ENCODE assay signal across 33 cellular contexts in the genomic region with DNA sequence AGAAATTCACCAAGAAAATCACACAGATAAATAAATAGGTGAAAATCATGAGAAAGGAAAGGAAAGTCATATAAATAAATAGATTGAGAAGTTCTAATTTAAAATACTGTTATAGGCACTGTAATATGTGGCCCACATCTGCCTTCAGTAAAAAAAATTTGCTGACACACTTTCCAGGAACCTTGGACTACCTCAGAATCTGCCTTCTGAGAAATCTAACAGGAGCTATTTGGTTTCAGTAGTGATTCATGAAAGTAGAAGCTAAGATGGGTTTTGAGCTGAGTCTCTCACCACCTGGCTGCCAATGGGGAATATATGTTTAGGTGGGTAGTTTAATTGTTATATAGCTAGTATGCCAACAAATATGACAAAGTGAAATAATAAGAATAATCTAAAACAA.
"Had no signal": no experiment of that assay in that cellular context is flagged by ENCODE, and none has a peak within 500 bp of the region (broad histone marks: within the 10 kb centered on the region; RNA-seq: fewer than 3 reads in every experiment).

No MANE protein-coding gene starts in this region.

- H3K27me3 Mint-ChIP-seq: activated B cell treated with CpG ODN at 0.5 μM for 24 hours; activated CD4-positive, alpha-beta memory T cell treated with anti-CD3 and anti-CD28 coated beads, Interleukin-2, amount 10 ng/mL, durations not matched to agents 7 days and 5 days; activated CD4-positive, alpha-beta T cell treated with anti-CD3 and anti-CD28 coated beads, Interleukin-2, amount 10 ng/mL, durations not matched to agents 7 days and 5 days; activated CD8-positive, alpha-beta memory T cell treated with anti-CD3 and anti-CD28 coated beads, Interleukin-2, amount 10 ng/mL, durations not matched to agents 7 days and 5 days; activated naive CD4-positive, alpha-beta T cell treated with anti-CD3 and anti-CD28 coated beads, Interleukin-2, amount 10 ng/mL, durations not matched to agents 7 days and 5 days; activated naive CD8-positive, alpha-beta T cell; activated naive CD8-positive, alpha-beta T cell treated with anti-CD3 and anti-CD28 coated beads, Interleukin-2, amount 10 ng/mL, durations not matched to agents 7 days and 5 days; activated naive CD8-positive, alpha-beta T cell treated with anti-CD3 and anti-CD28 coated beads, Interleukin-2, amount 50 U/mL, for 24 hours; activated T-cell treated with anti-CD3 and anti-CD28 coated beads, Interleukin-2, amount 50 U/mL, for 24 hours; brain had no signal

- DNase-seq: activated B cell treated with CpG ODN at 0.5 μM for 24 hours; activated CD4-positive, alpha-beta memory T cell treated with anti-CD3 and anti-CD28 coated beads, Interleukin-2, amount 10 ng/mL, durations not matched to agents 7 days and 5 days; activated CD4-positive, alpha-beta T cell treated with anti-CD3 and anti-CD28 coated beads for 48 hours; activated CD4-positive, alpha-beta T cell treated with anti-CD3 and anti-CD28 coated beads, Interleukin-2, amount 10 ng/mL, durations not matched to agents 7 days and 5 days; activated CD4-positive, alpha-beta T cell treated with anti-CD3 and anti-CD28 coated beads, Interleukin-2, amount 50 U/mL, for 48 hours; activated CD4-positive, CD25-positive, alpha-beta regulatory T cell treated with anti-CD3 and anti-CD28 coated beads, Interleukin-2, amount 50 U/mL, for 72 hours; activated CD8-positive, alpha-beta memory T cell treated with anti-CD3 and anti-CD28 coated beads for 24 hours; activated CD8-positive, alpha-beta memory T cell treated with anti-CD3 and anti-CD28 coated beads, Interleukin-2, amount 10 ng/mL, durations not matched to agents 7 days and 5 days; activated CD8-positive, alpha-beta memory T cell treated with anti-CD3 and anti-CD28 coated beads, Interleukin-2, amount 50 U/mL, for 48 hours; activated CD8-positive, alpha-beta T cell treated with anti-CD3 and anti-CD28 coated beads, Interleukin-2, amount 10 ng/mL, durations not matched to agents 7 days and 5 days; activated effector memory CD4-positive, alpha-beta T cell treated with Interleukin-2 at 50 U/mL for 16 hours; activated gamma-delta T cell; activated naive CD4-positive, alpha-beta T cell treated with anti-CD3 and anti-CD28 coated beads, Interleukin-2, amount 10 ng/mL, durations not matched to agents 7 days and 5 days; activated naive CD4-positive, alpha-beta T cell treated with Interleukin-2 at 50 U/mL for 16 hours; activated naive CD8-positive, alpha-beta T cell treated with anti-CD3 and anti-CD28 coated beads, Interleukin-2, amount 10 ng/mL, durations not matched to agents 7 days and 5 days; activated naive CD8-positive, alpha-beta T cell treated with anti-CD3 and anti-CD28 coated beads, Interleukin-2, amount 50 U/mL, for 24 hours; activated T-cell treated with anti-CD3 and anti-CD28 coated beads, Interleukin-2, amount 50 U/mL, for 24 hours; activated T-cell treated with anti-CD3 and anti-CD28 coated beads, Interleukin-2, amount 50 U/mL, for 48 hours; amygdala; anterior cingulate cortex; central memory CD4-positive, alpha-beta T cell; T-helper 1 cell; T-helper 2 cell; T-helper 9 cell had no signal

- H3K36me3 Mint-ChIP-seq: activated CD8-positive, alpha-beta memory T cell treated with anti-CD3 and anti-CD28 coated beads, Interleukin-2, amount 10 ng/mL, durations not matched to agents 7 days and 5 days; activated naive CD4-positive, alpha-beta T cell treated with anti-CD3 and anti-CD28 coated beads, Interleukin-2, amount 10 ng/mL, durations not matched to agents 7 days and 5 days; activated naive CD4-positive, alpha-beta T cell treated with anti-CD3 and anti-CD28 coated beads, Interleukin-2, amount 50 U/mL, for 24 hours; activated naive CD8-positive, alpha-beta T cell; activated naive CD8-positive, alpha-beta T cell treated with anti-CD3 and anti-CD28 coated beads, Interleukin-2, amount 10 ng/mL, durations not matched to agents 7 days and 5 days; brain had no signal

- H3K4me3 Mint-ChIP-seq: activated B cell treated with CpG ODN at 0.5 μM for 24 hours; activated CD4-positive, alpha-beta memory T cell treated with anti-CD3 and anti-CD28 coated beads, Interleukin-2, amount 10 ng/mL, durations not matched to agents 7 days and 5 days; activated CD4-positive, alpha-beta T cell treated with anti-CD3 and anti-CD28 coated beads, Interleukin-2, amount 10 ng/mL, durations not matched to agents 7 days and 5 days; activated CD8-positive, alpha-beta memory T cell treated with anti-CD3 and anti-CD28 coated beads, Interleukin-2, amount 10 ng/mL, durations not matched to agents 7 days and 5 days; activated CD8-positive, alpha-beta T cell treated with anti-CD3 and anti-CD28 coated beads, Interleukin-2, amount 10 ng/mL, durations not matched to agents 7 days and 5 days; activated naive CD4-positive, alpha-beta T cell treated with anti-CD3 and anti-CD28 coated beads, Interleukin-2, amount 10 ng/mL, durations not matched to agents 7 days and 5 days; activated naive CD4-positive, alpha-beta T cell treated with anti-CD3 and anti-CD28 coated beads, Interleukin-2, amount 50 U/mL, for 24 hours; activated naive CD8-positive, alpha-beta T cell; activated naive CD8-positive, alpha-beta T cell treated with anti-CD3 and anti-CD28 coated beads, Interleukin-2, amount 10 ng/mL, durations not matched to agents 7 days and 5 days; activated naive CD8-positive, alpha-beta T cell treated with anti-CD3 and anti-CD28 coated beads, Interleukin-2, amount 50 U/mL, for 24 hours; activated T-cell treated with anti-CD3 and anti-CD28 coated beads, Interleukin-2, amount 50 U/mL, for 24 hours; brain; T-helper 1 cell treated with Interleukin-12 subunit alpha and Interleukin-12 subunit beta and Interleukin-4 antibody, amounts not matched to agents 30 μg/mL and 1 μg/mL, for 36 hours; T-helper 2 cell treated with Interferon-gamma antibody and Interleukin-4, amounts not matched to agents 5 μg/mL and 100 μg/mL, for 36 hours had no signal

- H3K4me1 Mint-ChIP-seq: activated B cell treated with CpG ODN at 0.5 μM for 24 hours; activated CD4-positive, alpha-beta memory T cell treated with anti-CD3 and anti-CD28 coated beads, Interleukin-2, amount 10 ng/mL, durations not matched to agents 7 days and 5 days; activated CD4-positive, alpha-beta T cell treated with anti-CD3 and anti-CD28 coated beads, Interleukin-2, amount 10 ng/mL, durations not matched to agents 7 days and 5 days; activated CD8-positive, alpha-beta memory T cell treated with anti-CD3 and anti-CD28 coated beads, Interleukin-2, amount 10 ng/mL, durations not matched to agents 7 days and 5 days; activated naive CD4-positive, alpha-beta T cell treated with anti-CD3 and anti-CD28 coated beads, Interleukin-2, amount 10 ng/mL, durations not matched to agents 7 days and 5 days; activated naive CD4-positive, alpha-beta T cell treated with anti-CD3 and anti-CD28 coated beads, Interleukin-2, amount 50 U/mL, for 24 hours; activated naive CD8-positive, alpha-beta T cell treated with anti-CD3 and anti-CD28 coated beads, Interleukin-2, amount 10 ng/mL, durations not matched to agents 7 days and 5 days; activated naive CD8-positive, alpha-beta T cell treated with anti-CD3 and anti-CD28 coated beads, Interleukin-2, amount 50 U/mL, for 24 hours; brain had no signal

- H3K36me3 ChIP-seq: ascending aorta, breast epithelium had no signal

- H3K27ac ChIP-seq: ascending aorta, breast epithelium, VCaP had no signal

- H3K27ac Mint-ChIP-seq: activated B cell treated with CpG ODN at 0.5 μM for 24 hours; activated CD4-positive, alpha-beta memory T cell treated with anti-CD3 and anti-CD28 coated beads, Interleukin-2, amount 10 ng/mL, durations not matched to agents 7 days and 5 days; activated CD4-positive, alpha-beta T cell treated with anti-CD3 and anti-CD28 coated beads, Interleukin-2, amount 10 ng/mL, durations not matched to agents 7 days and 5 days; activated CD8-positive, alpha-beta memory T cell treated with anti-CD3 and anti-CD28 coated beads, Interleukin-2, amount 10 ng/mL, durations not matched to agents 7 days and 5 days; activated CD8-positive, alpha-beta T cell treated with anti-CD3 and anti-CD28 coated beads, Interleukin-2, amount 10 ng/mL, durations not matched to agents 7 days and 5 days; activated naive CD4-positive, alpha-beta T cell treated with anti-CD3 and anti-CD28 coated beads, Interleukin-2, amount 10 ng/mL, durations not matched to agents 7 days and 5 days; activated naive CD4-positive, alpha-beta T cell treated with anti-CD3 and anti-CD28 coated beads, Interleukin-2, amount 50 U/mL, for 24 hours; activated naive CD8-positive, alpha-beta T cell; activated naive CD8-positive, alpha-beta T cell treated with anti-CD3 and anti-CD28 coated beads, Interleukin-2, amount 10 ng/mL, durations not matched to agents 7 days and 5 days; activated naive CD8-positive, alpha-beta T cell treated with anti-CD3 and anti-CD28 coated beads, Interleukin-2, amount 50 U/mL, for 24 hours; activated T-cell treated with anti-CD3 and anti-CD28 coated beads, Interleukin-2, amount 50 U/mL, for 24 hours; activated T-helper 2 cell treated with anti-CD3 and anti-CD28 coated beads, Interferon-gamma antibody, Interleukin-2, Interleukin-4, amounts not matched to agents 10 μg/mL and 5 μg/mL and 100 μg/mL, durations not matched to agents 14 hours and 24 hours and 36 hours; brain; T-helper 1 cell treated with Interleukin-12 subunit alpha and Interleukin-12 subunit beta and Interleukin-4 antibody, amounts not matched to agents 30 μg/mL and 1 μg/mL, for 36 hours; T-helper 2 cell treated with Interferon-gamma antibody and Interleukin-4, amounts not matched to agents 5 μg/mL and 100 μg/mL, for 36 hours had no signal

- H3K4me3 ChIP-seq: ascending aorta, breast epithelium had no signal

- H3K4me1 ChIP-seq: ascending aorta, breast epithelium had no signal

- ATAC-seq: activated CD8-positive, alpha-beta memory T cell treated with anti-CD3 and anti-CD28 coated beads, Interleukin-2, amount 10 ng/mL, durations not matched to agents 7 days and 5 days; activated CD8-positive, alpha-beta T cell treated with anti-CD3 and anti-CD28 coated beads, Interleukin-2, amount 10 ng/mL, durations not matched to agents 7 days and 5 days; activated naive CD8-positive, alpha-beta T cell treated with anti-CD3 and anti-CD28 coated beads, Interleukin-2, amount 50 U/mL, for 24 hours had no signal

- H3K27me3 ChIP-seq: ascending aorta, breast epithelium had no signal
